In the genomic region with DNA sequence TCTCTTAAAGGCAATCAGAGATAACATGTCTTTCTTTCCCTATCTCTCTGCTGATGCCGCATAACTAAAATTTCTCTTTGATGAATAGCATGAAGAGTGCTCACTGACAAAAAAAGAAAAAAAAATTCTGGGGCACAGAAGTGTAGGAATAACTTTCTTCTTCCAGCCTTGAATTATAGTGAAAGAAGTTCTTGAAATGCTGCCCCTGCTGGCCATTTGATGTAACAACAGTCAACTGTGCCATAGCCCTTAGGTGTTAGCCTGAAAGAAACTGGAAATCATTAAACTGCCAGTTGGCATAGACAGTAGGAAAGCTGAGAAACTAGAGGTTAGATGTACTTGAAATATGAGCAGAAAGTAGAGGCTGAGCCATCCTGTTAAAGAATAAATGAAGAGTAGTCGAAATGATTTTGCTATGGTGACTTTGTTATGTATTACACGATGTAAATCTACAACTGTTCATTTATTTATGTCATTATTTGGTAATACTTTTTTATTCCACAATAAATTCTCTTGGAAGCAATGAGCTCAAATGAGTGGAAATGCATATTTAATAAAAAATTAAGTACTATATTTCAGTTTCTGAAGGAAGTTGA, we compare ENCODE assay signal across 8 cellular contexts. TPM values are rescaled to one million over a fixed set of nuclear protein-coding genes. Genes with fewer than 3 reads are reported as not detected.
A peak's percentile ranks its signal among the peaks of the same experiment; 100 is the strongest.
DNase-seq lines count a peak whose midpoint lies in the region; ATAC-seq and TF ChIP-seq lines count a peak whose summit lies in the region.

No MANE protein-coding gene starts in this region.

- no peaks in the 10 kb centered on the region for H3K9me3 Mint-ChIP-seq in activated T-cell treated with anti-CD3 and anti-CD28 coated beads, Interleukin-2, amount 50 U/mL, for 72 hours

- H3K4me1 ChIP-seq in left ventricle myocardium inferior = no peaks in the 10 kb centered on the region
- no peaks in the 10 kb centered on the region for H3K4me1 ChIP-seq in spleen

- TF ChIP-seq POLR2A in spleen (IDR thresholded peaks at IDR 0.05) = no peak

- no peak for ATAC-seq in activated T-cell treated with anti-CD3 and anti-CD28 coated beads, Interleukin-2, amount 50 U/mL, for 72 hours (replicated peaks in 1 of 2)
- no peak for ATAC-seq in GM19035 (IDR thresholded peaks at IDR 0.05; ENCODE audit: unreplicated experiment)
- ATAC-seq in HG02763 (IDR thresholded peaks at IDR 0.05; ENCODE audit: unreplicated experiment) = no peak

- TF ChIP-seq CTCF in GM12865 (IDR thresholded peaks at IDR 0.05; ENCODE audit: insufficient read depth, low read depth, low read length, missing control alignments) (peak; percentile 75), left ventricle myocardium inferior (IDR thresholded peaks at IDR 0.05; ENCODE audit: borderline replicate concordance) (peak; percentile 89), spleen (IDR thresholded peaks at IDR 0.05 in 8 of 11, conservative IDR thresholded peaks at IDR 0.05 in 3 of 11) (peak; percentile 43 to 87 (median 77))

- H3K36me3 Mint-ChIP-seq in activated T-cell treated with anti-CD3 and anti-CD28 coated beads, Interleukin-2, amount 50 U/mL, for 72 hours (ENCODE audit: insufficient read depth in 2 of 2) = no peaks in the 10 kb centered on the region

- H3K27ac ChIP-seq in left ventricle myocardium inferior (replicated peaks) (no peak overlapping the region), spleen (no peak overlapping the region)

- no peak overlapping the region for H3K4me3 Mint-ChIP-seq in activated T-cell treated with anti-CD3 and anti-CD28 coated beads, Interleukin-2, amount 50 U/mL, for 72 hours

- H3K27me3 ChIP-seq in left ventricle myocardium inferior (ENCODE audit: low read depth) (no peaks in the 10 kb centered on the region), spleen (replicated peaks in 1 of 7) (no peaks in the 10 kb centered on the region)

- DNase-seq in AG08396 (ENCODE audit: low spot score) (peak; percentile 52), GM12865 (ENCODE audit: low read depth) (peak; percentile 39), NAMALWA (ENCODE audit: low spot score) (peak; percentile 56), left ventricle myocardium inferior (no peak), spleen (no peak)
- DNase-seq in activated T-cell treated with anti-CD3 and anti-CD28 coated beads, Interleukin-2, amount 50 U/mL, for 72 hours = peak; percentile 28

- H3K27me3 Mint-ChIP-seq in activated T-cell treated with anti-CD3 and anti-CD28 coated beads, Interleukin-2, amount 50 U/mL, for 72 hours (ENCODE audit: low read depth) = no peaks in the 10 kb centered on the region

- H3K4me3 ChIP-seq in GM12865 (ENCODE audit: low read depth, low read length) (no peak overlapping the region), left ventricle myocardium inferior (no peak overlapping the region), spleen (no peak overlapping the region)

- H3K4me1 Mint-ChIP-seq in activated T-cell treated with anti-CD3 and anti-CD28 coated beads, Interleukin-2, amount 50 U/mL, for 72 hours (ENCODE audit: low read depth) = no peaks in the 10 kb centered on the region

- no peak overlapping the region for H3K27ac Mint-ChIP-seq in activated T-cell treated with anti-CD3 and anti-CD28 coated beads, Interleukin-2, amount 50 U/mL, for 72 hours

- intact Hi-C loops in left ventricle myocardium inferior (cut with micrococcal nuclease) (no loop called here), spleen (cut with DNase I; ENCODE audit: low total_unique reads) (no loop called here)

- WGBS in spleen, 5 donors = 30 to 55% (median 37%) methylated on average over 3 of the region's 3 CpGs

- H3K36me3 ChIP-seq in left ventricle myocardium inferior = no peaks in the 10 kb centered on the region
- no peaks in the 10 kb centered on the region for H3K36me3 ChIP-seq in spleen

- H3K9me3 ChIP-seq in left ventricle myocardium inferior (replicated peaks) = peaks cover 14% of the 10 kb centered on the region
- peaks cover 0 to 21% (median 7%) of the 10 kb centered on the region in 8 donors for H3K9me3 ChIP-seq in spleen

RNA-seq across cellular contexts. Expression of a gene that starts 48.3 kb away (rescaled TPM):
- total RNA-seq in activated T-cell treated with anti-CD3 and anti-CD28 coated beads, Interleukin-2, amount 50 U/mL, for 72 hours = 1 to 10 TPM; 4.2 to 6.2 TPM
- total RNA-seq in left ventricle myocardium inferior (8.3 TPM), spleen (10 to 100 TPM; 16.0 to 34.0 (median 23.7) TPM)
- 1 to 10 TPM; 3.5 to 9.1 (median 4.0) TPM for polyA plus RNA-seq in spleen

Comparison
In these comparisons a context has a peak if more than half of its experiments do, and no peak if none do; other contexts are left out.
1. DNase-seq: peak in AG08396 (single experiment), GM12865 (single experiment), NAMALWA (single experiment) and activated T-cell treated with anti-CD3 and anti-CD28 coated beads, Interleukin-2, amount 50 U/mL, for 72 hours (2 of 2); none in left ventricle myocardium inferior (single experiment) and spleen (single experiment).
2. Peak in every context shown above with its lines, with median percentiles within 50 percentile points of each other: CTCF ChIP-seq.